ENCODE assay signal across 8 cellular contexts in the genomic region with DNA sequence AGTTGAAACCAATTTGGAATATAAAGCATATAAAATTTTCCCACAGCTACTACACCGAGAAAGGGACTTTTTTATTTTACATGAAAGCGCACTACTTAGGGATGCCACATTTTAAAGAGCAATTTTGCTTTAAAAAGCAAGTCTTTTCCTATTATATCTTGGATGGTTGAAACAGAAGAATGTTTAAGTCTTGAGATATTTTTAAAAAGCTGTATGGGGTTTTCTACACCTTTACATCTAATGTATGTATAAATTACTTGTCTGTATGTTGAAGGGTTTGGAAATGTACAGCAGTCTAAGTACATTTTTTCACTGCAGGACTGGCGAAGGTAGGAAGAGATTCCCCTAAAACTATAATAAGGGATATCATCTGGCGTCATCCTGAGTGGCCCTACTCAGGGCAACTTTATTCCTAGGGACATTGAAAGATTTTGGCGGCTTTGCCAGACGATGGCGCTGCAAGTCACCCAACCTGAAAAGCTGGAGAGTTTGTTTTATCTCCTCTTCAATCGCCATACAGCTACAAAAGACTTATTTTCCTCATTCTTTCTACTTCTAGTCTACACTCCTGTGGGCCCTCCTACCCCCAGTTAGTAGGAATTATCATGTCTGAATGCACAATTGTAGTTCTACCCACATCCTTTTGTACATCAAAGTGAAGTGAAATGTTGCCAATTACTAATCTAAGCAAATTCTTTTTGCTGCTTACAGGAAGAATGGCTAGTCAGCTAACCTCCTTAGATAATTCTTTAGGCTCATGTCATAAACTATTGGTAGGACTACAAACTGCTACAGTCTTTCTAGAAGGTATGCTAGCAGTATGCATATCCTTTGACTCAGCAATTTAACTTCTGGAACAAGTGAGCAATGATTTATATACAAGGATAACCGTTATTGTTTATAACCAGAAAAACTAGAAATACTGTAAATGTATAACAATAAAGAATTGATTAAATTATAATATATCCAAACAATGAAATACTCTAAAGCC. TPM values are rescaled to one million over a fixed set of nuclear protein-coding genes. Genes with fewer than 3 reads are reported as not detected.
A peak's percentile ranks its signal among the peaks of the same experiment; 100 is the strongest.
DNase-seq lines count a peak whose midpoint lies in the region; ATAC-seq and TF ChIP-seq lines count a peak whose summit lies in the region.

No MANE protein-coding gene starts in this region.

- no CpG with 5 or more reads among the region's 9 CpGs for WGBS in IMR-90 (ENCODE audit: extremely low coverage in 2 of 2, insufficient read length in 1 of 2), 2 experiments
- whole genome bisulfite sequencing in esophagus squamous epithelium, 2 donors, result 2 to 4% methylated on average over 9 of the region's 9 CpGs

- no peaks in the 10 kb centered on the region for H3F3A ChIP-seq in PC-3 (ENCODE audit: low read length, unreplicated experiment)

- POLR2A ChIA-PET in IMR-90 (lab: Charles Lee; ENCODE audit: unreplicated experiment), result interaction anchor here (0.6 to 1.1 kb wide), 2 partner anchors 9 to 47 kb away, joined by 3 to 4 read pairs; no protein-coding TSS in a partner anchor
- POLR2A ChIA-PET in PC-3 (lab: Charles Lee; ENCODE audit: unreplicated experiment), result interaction anchor here (0.6 kb wide), 4 partner anchors 54 to 723 kb away, joined by 3 to 8 read pairs (median 4); no protein-coding TSS in a partner anchor

- H3K4me2 ChIP-seq in IMR-90 (ENCODE audit: low read depth, low read length), result peak overlapping the region; percentile 97
- peak overlapping the region; percentile 95 for H3K4me2 ChIP-seq in PC-3 (ENCODE audit: low read length)

- H3K9me3 ChIP-seq in IMR-90 (ENCODE audit: control insufficient read depth, insufficient read depth, low read length) (no peaks in the 10 kb centered on the region), PC-3 (ENCODE audit: low read length) (no peaks in the 10 kb centered on the region), esophagus squamous epithelium (no peaks in the 10 kb centered on the region)

- no peak overlapping the region for H4K5ac ChIP-seq in IMR-90 (ENCODE audit: low read depth, low read length)

- no TSS peak for BruUV-seq in IMR-90 (replicated peaks; lab: Mats Ljungman, UMichigan)
- no TSS peak for BruUV-seq in PC-3 (replicated peaks; lab: Mats Ljungman, UMichigan)

- H3K27me3 Mint-ChIP-seq in activated T-cell treated with anti-CD3 and anti-CD28 coated beads, Interleukin-2, amount 50 U/mL, for 24 hours, result no peaks in the 10 kb centered on the region

- H2AK9ac ChIP-seq in IMR-90 (replicated peaks; ENCODE audit: low read depth, low read length, poor library complexity), result no peak overlapping the region

- H2BK5ac ChIP-seq in IMR-90 (ENCODE audit: low read depth, low read length, poor library complexity, severe bottlenecking), result peak overlapping the region; percentile 34

- TF ChIP-seq CTCF in IMR-90 (conservative IDR thresholded peaks at IDR 0.05; ENCODE audit: low read depth, low read length) (peak; percentile 77), PC-3 (conservative IDR thresholded peaks at IDR 0.05; ENCODE audit: low read depth, low read length) (peak; percentile 75), esophagus squamous epithelium (IDR thresholded peaks at IDR 0.05) (peak; percentile 19 to 76 (median 62))

- H3K9me2 ChIP-seq in PC-3 (replicated peaks; ENCODE audit: low read length), result no peaks in the 10 kb centered on the region

- in situ Hi-C loops in IMR-90 (cut with MboI; ENCODE audit: low sequenced_read_pairs), result loop anchor here (25.0 kb wide), 1 partner anchor 449 kb away; no protein-coding TSS in a partner anchor

- H3K27me3 ChIP-seq in IMR-90 (ENCODE audit: control insufficient read depth, insufficient read depth, low read length) (no peaks in the 10 kb centered on the region), PC-3 (ENCODE audit: low read length) (no peaks in the 10 kb centered on the region), esophagus squamous epithelium (no peaks in the 10 kb centered on the region)

- DNase-seq in DMS 273 treated with DMSO at 0.1 percent for 48 hours (lab: John Stamatoyannopoulos, UW), result peak; percentile 58
- peak; percentile 79 for DNase-seq in IMR-90
- peak; percentile 82 for DNase-seq in PC-3
- DNase-seq in activated T-cell treated with anti-CD3 and anti-CD28 coated beads, Interleukin-2, amount 50 U/mL, for 24 hours, result peak; percentile 74
- no peak for DNase-seq in esophagus squamous epithelium (lab: John Stamatoyannopoulos, UW)
- DNase-seq in myocyte (ENCODE audit: low read depth), result peak; percentile 76
- peak; percentile 71 for DNase-seq in stimulated activated naive CD8-positive, alpha-beta T cell treated with anti-CD3 and anti-CD28 coated beads, Interleukin-15, Interleukin-2, amounts not matched to agents 100 U/mL and 50 U/mL, for 24 hours

- H4K8ac ChIP-seq in IMR-90 (ENCODE audit: low read depth in 2 of 2, low read length in 2 of 2), result peak overlapping the region; percentile 43 to 71

- TF ChIP-seq RAD21 in IMR-90 (IDR thresholded peaks at IDR 0.05; ENCODE audit: low read length), result peak; percentile 79

- H3K36me3 Mint-ChIP-seq in activated T-cell treated with anti-CD3 and anti-CD28 coated beads, Interleukin-2, amount 50 U/mL, for 24 hours (ENCODE audit: low read depth), result peaks cover 14% of the 10 kb centered on the region

- peak; percentile 43 for ATAC-seq in GM21529 (IDR thresholded peaks at IDR 0.05; ENCODE audit: unreplicated experiment)
- ATAC-seq in IMR-90 (ENCODE audit: low read depth), result peak; percentile 68
- peak; percentile 68 for ATAC-seq in PC-3
- peak; percentile 25 for ATAC-seq in stimulated activated naive CD8-positive, alpha-beta T cell treated with anti-CD3 and anti-CD28 coated beads, Interleukin-15, Interleukin-2, amounts not matched to agents 100 U/mL and 50 U/mL, for 24 hours

- H3K14ac ChIP-seq in IMR-90 (replicated peaks; ENCODE audit: low read depth, low read length), result no peak overlapping the region

- no peak overlapping the region for H4K91ac ChIP-seq in IMR-90 (ENCODE audit: insufficient read depth, low read depth, low read length)

- peak overlapping the region; percentile 98 for H3K4me3 Mint-ChIP-seq in activated T-cell treated with anti-CD3 and anti-CD28 coated beads, Interleukin-2, amount 50 U/mL, for 24 hours

- intact Hi-C loops in IMR-90 (cut with micrococcal nuclease) (loop anchor here (1.0 to 5.0 kb wide), 6 partner anchors 161 to 474 kb away; a partner anchor contains a TSS), PC-3 (cut with micrococcal nuclease) (loop anchor here (1.0 to 5.0 kb wide), 5 partner anchors 47 to 434 kb away; a partner anchor contains a TSS), esophagus squamous epithelium (cut with DNase I) (loop anchor here (5.0 to 10.0 kb wide), 2 partner anchors 144 to 412 kb away; a partner anchor contains a TSS)

- no peak overlapping the region for H3K23ac ChIP-seq in IMR-90 (ENCODE audit: low read depth, low read length)

- H3K27ac Mint-ChIP-seq in activated T-cell treated with anti-CD3 and anti-CD28 coated beads, Interleukin-2, amount 50 U/mL, for 24 hours, result peak overlapping the region; percentile 100

- H3K56ac ChIP-seq in IMR-90 (ENCODE audit: extremely low read depth, insufficient read depth, low read length), result no peak overlapping the region

- no peaks in the 10 kb centered on the region for H3K9me1 ChIP-seq in IMR-90 (ENCODE audit: insufficient read depth, low read length)

- no peak overlapping the region for H2AK5ac ChIP-seq in IMR-90 (ENCODE audit: low read depth, low read length)

- H3K4me1 ChIP-seq in IMR-90 (ENCODE audit: control insufficient read depth, insufficient read depth, low read length), result no peaks in the 10 kb centered on the region
- peaks cover 12% of the 10 kb centered on the region for H3K4me1 ChIP-seq in PC-3 (ENCODE audit: insufficient read depth, low read length)
- H3K4me1 ChIP-seq in esophagus squamous epithelium, result peaks cover 0 to 40% (median 10%) of the 10 kb centered on the region in 3 donors

- peak overlapping the region; percentile 21; the same call in 1 of the 2 replicates for H3K9ac ChIP-seq in IMR-90 (ENCODE audit: low read depth, low read length)
- H3K9ac ChIP-seq in PC-3 (ENCODE audit: low read length), result peak overlapping the region; percentile 58

- peaks cover 58% of the 10 kb centered on the region for H3K4me1 Mint-ChIP-seq in activated T-cell treated with anti-CD3 and anti-CD28 coated beads, Interleukin-2, amount 50 U/mL, for 24 hours (ENCODE audit: low read depth)

- H3K79me1 ChIP-seq in IMR-90 (ENCODE audit: low read depth in 1 of 2, low read length in 2 of 2), result peaks cover 4 to 10% of the 10 kb centered on the region in 2 experiments; a peak in 2 of 4 replicates

- TF ChIP-seq POLR2A in IMR-90 (IDR thresholded peaks at IDR 0.05; ENCODE audit: low read depth, low read length) (no peak; the same call in 1 of the 2 replicates), esophagus squamous epithelium (IDR thresholded peaks at IDR 0.05) (no peak)

- H3K4ac ChIP-seq in IMR-90 (ENCODE audit: low read depth, low read length), result no peak overlapping the region

- dilution Hi-C loops in IMR-90 (cut with HindIII; ENCODE audit: low sequenced_read_pairs, unreplicated experiment), result no loop called here

- no peak overlapping the region for H2BK15ac ChIP-seq in IMR-90 (ENCODE audit: low read depth, low read length)

- H3K36me3 ChIP-seq in IMR-90 (ENCODE audit: control insufficient read depth, insufficient read depth, low read length) (no peaks in the 10 kb centered on the region), PC-3 (ENCODE audit: low read depth, low read length) (no peaks in the 10 kb centered on the region), esophagus squamous epithelium (no peaks in the 10 kb centered on the region)

- H4K20me1 ChIP-seq in IMR-90 (ENCODE audit: insufficient read depth, low read length), result no peaks in the 10 kb centered on the region
- H4K20me1 ChIP-seq in PC-3 (ENCODE audit: low read length), result no peaks in the 10 kb centered on the region

- H3K9me3 Mint-ChIP-seq in activated T-cell treated with anti-CD3 and anti-CD28 coated beads, Interleukin-2, amount 50 U/mL, for 24 hours, result no peaks in the 10 kb centered on the region

- H3K79me2 ChIP-seq in PC-3 (ENCODE audit: low read length), result peaks cover 31% of the 10 kb centered on the region

- H2BK20ac ChIP-seq in IMR-90 (ENCODE audit: low read depth, low read length), result no peak overlapping the region

- H2AFZ ChIP-seq in IMR-90 (replicated peaks; ENCODE audit: low read length, poor library complexity) (no peak overlapping the region), PC-3 (ENCODE audit: low read length) (peak overlapping the region; percentile 96)

- CTCF ChIA-PET in IMR-90 (lab: Yijun Ruan, JAX), result interaction anchor here (0.8 to 1.4 kb wide), 8 partner anchors 19 to 198 kb away, joined by 3 to 5 read pairs (median 3); no protein-coding TSS in a partner anchor
- CTCF ChIA-PET in PC-3 (lab: Charles Lee), result interaction anchor here (0.5 to 1.1 kb wide), 3 partner anchors 9 to 259 kb away, joined by 3 read pairs; no protein-coding TSS in a partner anchor

- no peak overlapping the region for H2BK120ac ChIP-seq in IMR-90 (ENCODE audit: low read depth, low read length)

- H3K27ac ChIP-seq in IMR-90 (ENCODE audit: insufficient read depth, low read length) (no peak overlapping the region), PC-3 (ENCODE audit: low read length) (peak overlapping the region; percentile 33; the same call in 1 of the 2 replicates), esophagus squamous epithelium (peak overlapping the region; percentile 96 to 99 (median 98))

- H3K18ac ChIP-seq in IMR-90 (ENCODE audit: low read depth, low read length), result peak overlapping the region; percentile 56; the same call in 1 of the 2 replicates

- H3K4me3 ChIP-seq in IMR-90 (ENCODE audit: insufficient read depth, low read depth, low read length) (peak overlapping the region; percentile 93), PC-3 (ENCODE audit: low read length) (peak overlapping the region; percentile 100), esophagus squamous epithelium (peak overlapping the region; percentile 77 to 94 (median 80))

RNA-seq across cellular contexts. Expression of a gene that starts 0.8 kb away (rescaled TPM):
- total RNA-seq in IMR-90 (2012; rRNA removed) (3.9 and 5.8 TPM in 2 replicates), PC-3 (2014; rRNA removed) (3.6 and 4.3 TPM in 2 replicates), esophagus squamous epithelium (10 to 100 TPM in 1 of 4 donors, 1 to 10 TPM in 3; 3.8 to 12.0 (median 7.5) TPM), myocyte (11.2 and 11.8 TPM in 2 replicates)
- 2.4 and 3.3 TPM in 2 replicates for polyA plus RNA-seq in IMR-90 (2012; rRNA removed)
- polyA plus RNA-seq in IMR-90 (2012; cell fraction: cytosol; rRNA removed), result 1.1 and 1.3 TPM in 2 replicates
- 1.6 and 2.5 TPM in 2 replicates for polyA plus RNA-seq in IMR-90 (2012; cell fraction: nucleus; rRNA removed; ENCODE audit: low replicate concordance)
- polyA plus RNA-seq in myocyte (2012), result 4.6 TPM

RNA-seq across cellular contexts. Expression of a gene that starts 7.2 kb away (rescaled TPM):
- total RNA-seq in IMR-90 (2012; rRNA removed), result 22.8 and 29.4 TPM in 2 replicates
- 11.2 and 13.0 TPM in 2 replicates for polyA plus RNA-seq in IMR-90 (2012; rRNA removed)
- polyA plus RNA-seq in IMR-90 (2012; cell fraction: cytosol; rRNA removed), result 2.3 and 2.4 TPM in 2 replicates
- polyA plus RNA-seq in IMR-90 (2012; cell fraction: nucleus; rRNA removed; ENCODE audit: low replicate concordance), result 0.94 and 6.4 TPM in 2 replicates
- 13.2 and 16.9 TPM in 2 replicates for total RNA-seq in PC-3 (2014; rRNA removed)
- 10 to 100 TPM; 31.3 to 66.3 (median 46.1) TPM for total RNA-seq in esophagus squamous epithelium
- 25.1 and 32.6 TPM in 2 replicates for total RNA-seq in myocyte
- 20.1 TPM for polyA plus RNA-seq in myocyte (2012)
